Comparison of ENCODE assay signal across 10 cellular contexts in the genomic region with DNA sequence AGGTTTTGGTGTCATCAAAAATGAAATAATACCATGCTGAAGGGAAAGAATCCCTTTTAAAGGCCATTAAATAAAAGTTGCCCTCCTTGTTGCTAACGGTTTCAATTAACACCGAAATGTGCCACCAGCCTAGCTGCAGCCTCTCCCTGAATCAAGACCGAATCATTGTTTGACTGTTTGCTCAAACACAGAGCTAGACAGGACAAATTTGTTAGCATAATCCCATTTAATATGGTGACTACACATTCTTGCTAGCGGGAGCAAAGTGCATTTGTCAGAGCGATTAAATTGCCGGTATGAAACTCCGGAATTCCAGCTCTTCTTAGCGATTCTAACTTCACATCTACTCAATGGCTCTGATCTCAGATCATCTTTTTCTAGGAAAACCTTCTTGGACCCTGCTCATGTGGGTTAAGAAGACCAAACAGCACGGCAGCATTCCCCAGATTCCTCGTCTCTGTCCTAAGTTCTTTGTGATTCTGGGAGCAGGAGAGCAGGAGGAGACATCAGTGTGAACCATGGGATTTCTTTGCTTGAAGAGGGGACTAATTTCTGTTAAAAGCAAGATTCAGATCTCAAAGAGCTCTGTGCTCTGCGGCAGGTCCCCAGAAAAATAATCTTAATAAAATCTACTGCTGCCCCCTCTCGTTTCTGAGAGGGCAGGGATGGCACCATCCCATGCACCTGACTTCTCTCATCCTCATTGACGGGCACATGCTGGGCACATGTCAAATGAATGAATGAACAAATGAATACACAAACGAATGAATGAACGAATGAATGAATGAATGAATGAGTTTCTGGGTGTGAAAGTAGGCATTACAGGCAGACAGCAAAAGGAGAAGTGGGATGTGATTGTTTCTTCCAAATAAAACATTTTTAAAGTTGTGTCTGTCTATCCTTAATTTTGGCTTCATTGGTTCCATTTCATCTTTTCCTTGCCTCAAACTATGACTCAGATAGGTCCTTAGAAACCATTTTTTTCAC.
"Had no signal": no experiment of that assay in that cellular context is flagged by ENCODE, and none has a peak within 500 bp of the region (broad histone marks: within the 10 kb centered on the region; RNA-seq: fewer than 3 reads in every experiment).

No MANE protein-coding gene starts in this region.

- H3K36me3 ChIP-seq: esophagus squamous epithelium, pancreas, transverse colon had no signal

- H3K9me3 ChIP-seq: esophagus squamous epithelium, pancreas, transverse colon had no signal

- H3K4me3 ChIP-seq: esophagus squamous epithelium, mucosa of descending colon, pancreas, skin epidermis, transverse colon had no signal

- DNase-seq: activated B cell treated with CpG ODN at 0.5 μM for 24 hours; activated CD4-positive, alpha-beta T cell treated with anti-CD3 and anti-CD28 coated beads, Interleukin-2, amount 50 U/mL, for 1 hour; activated naive CD4-positive, alpha-beta T cell treated with anti-CD3 and anti-CD28 coated beads for 36 hours; activated T-cell treated with anti-CD3 and anti-CD28 coated beads for 4 hours; esophagus squamous epithelium; foreskin fibroblast; mucosa of descending colon; pancreas; transverse colon had no signal

- H3K27ac ChIP-seq: esophagus squamous epithelium, pancreas, skin epidermis, transverse colon had no signal

- H3K27me3 ChIP-seq: pancreas, transverse colon had no signal

- H3K4me1 ChIP-seq: esophagus squamous epithelium, pancreas, transverse colon had no signal
